2 cellular contexts compared by ENCODE assay signal in genomic region chr2:231640229-231640628, GRCh38.
TF ChIP-seq lines count a peak whose summit lies in the region.

No MANE protein-coding gene starts in this region.

TF ChIP-seq in H1, 55 proteins besides CTCF, POLR2A, EP300 and RAD21:
- TF ChIP-seq ATF2 (IDR thresholded peaks at IDR 0.05; ENCODE audit: low read length) (no peak), ZNF274 (IDR thresholded peaks at IDR 0.05; ENCODE audit: borderline replicate concordance, extremely low read depth, low read length) (no peak), CBX5 (IDR thresholded peaks at IDR 0.05; ENCODE audit: low read depth, low read length) (no peak), EZH2 (IDR thresholded peaks at IDR 0.05; ENCODE audit: low read depth, low read length, severe bottlenecking) (no peak), FOSL1 (IDR thresholded peaks at IDR 0.05; ENCODE audit: insufficient read depth, low read depth, low read length) (no peak), JUND (IDR thresholded peaks at IDR 0.05; ENCODE audit: low read length) (no peak), USF2 (IDR thresholded peaks at IDR 0.05; ENCODE audit: low read length) (no peak), BCL11A (IDR thresholded peaks at IDR 0.05; ENCODE audit: low read depth in 2 of 2, low read length in 2 of 2) (no peak), NANOG (IDR thresholded peaks at IDR 0.05; ENCODE audit: insufficient read depth, low read depth, low read length, poor library complexity, severe bottlenecking) (no peak), CREB1 (IDR thresholded peaks at IDR 0.05) (no peak), CBX8 (IDR thresholded peaks at IDR 0.05; ENCODE audit: borderline replicate concordance, low read depth, low read length) (no peak), HDAC6 (IDR thresholded peaks at IDR 0.05; ENCODE audit: low read depth, low read length) (no peak), MAFK (IDR thresholded peaks at IDR 0.05; ENCODE audit: low read depth, low read length) (no peak), E2F6 (IDR thresholded peaks at IDR 0.05) (no peak)

TF ChIP-seq in WTC11, 78 proteins besides CTCF, POLR2A, EP300 and RAD21 (continued from another document):
- TF ChIP-seq ZNF423 (CRISPR knock-in tag; IDR thresholded peaks at IDR 0.05) (no peak), USF2 (CRISPR knock-in tag; IDR thresholded peaks at IDR 0.05) (no peak), CREB1 (CRISPR knock-in tag; IDR thresholded peaks at IDR 0.05) (no peak), AFF4 (CRISPR knock-in tag; IDR thresholded peaks at IDR 0.05; ENCODE audit: borderline replicate concordance) (no peak), CDX4 (CRISPR knock-in tag; IDR thresholded peaks at IDR 0.05; ENCODE audit: borderline replicate concordance) (no peak), TCF7 (CRISPR knock-in tag; IDR thresholded peaks at IDR 0.05; ENCODE audit: low read depth) (no peak), TP53 (CRISPR knock-in tag; IDR thresholded peaks at IDR 0.05) (no peak), ZNF416 (CRISPR knock-in tag; IDR thresholded peaks at IDR 0.05) (no peak), MXD4 (CRISPR knock-in tag; IDR thresholded peaks at IDR 0.05; ENCODE audit: borderline replicate concordance) (no peak), FOXP1 (CRISPR knock-in tag; IDR thresholded peaks at IDR 0.05; ENCODE audit: borderline replicate concordance) (no peak)
TF ChIP-seq in WTC11: peak in this region for 0.
